Comparison of ENCODE assay signal across 28 cellular contexts in the genomic region with DNA sequence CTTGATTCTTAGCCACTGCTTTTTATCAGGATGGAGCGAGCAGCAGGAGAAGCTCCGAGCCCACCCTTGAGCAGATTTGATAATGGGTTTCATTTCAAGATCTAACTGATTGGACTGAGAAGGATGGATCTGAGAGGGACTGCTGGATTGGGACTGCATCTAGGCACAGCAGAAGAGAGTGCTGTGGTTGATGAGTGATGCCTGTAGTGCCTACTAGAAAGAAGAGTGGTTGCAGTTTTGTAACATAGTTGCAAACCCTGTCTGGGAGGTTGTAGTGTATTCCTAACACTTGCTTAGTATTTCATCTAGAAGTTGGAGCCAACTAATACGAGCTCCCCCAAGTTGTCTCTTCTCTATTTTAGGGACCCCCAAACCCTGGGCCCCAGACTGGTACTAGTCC.
"Had no signal": no experiment of that assay in that cellular context is flagged by ENCODE, and none has a peak within 500 bp of the region (broad histone marks: within the 10 kb centered on the region; RNA-seq: fewer than 3 reads in every experiment).

No MANE protein-coding gene starts in this region.

- FAIRE-seq: colon, endometrium, endothelial cell of umbilical vein, frontal cortex had no signal

- H3K9me3 ChIP-seq: colonic mucosa, esophagus squamous epithelium, gastrocnemius medialis, gastroesophageal sphincter had no signal

- ATAC-seq: effector memory CD8-positive, alpha-beta T cell; esophagus mucosa; foreskin keratinocyte; gastrocnemius medialis; gastroesophageal sphincter; heart left ventricle; heart right ventricle had no signal

- H3K4me1 ChIP-seq: colonic mucosa, esophagus muscularis mucosa, esophagus squamous epithelium, foreskin keratinocyte, gastrocnemius medialis, gastroesophageal sphincter, heart left ventricle, heart right ventricle had no signal

- H3K9me3 Mint-ChIP-seq: dendritic cell treated with granulocyte-macrophage colony-stimulating factor and Interleukin-4, amounts not matched to agents 40 ng/mL and 50 ng/mL, for 4 days had no signal

- H3K27ac Mint-ChIP-seq: dendritic cell treated with granulocyte-macrophage colony-stimulating factor and Interleukin-4, amounts not matched to agents 40 ng/mL and 50 ng/mL, for 4 days; effector memory CD8-positive, alpha-beta T cell had no signal

- H3K4me3 Mint-ChIP-seq: dendritic cell treated with granulocyte-macrophage colony-stimulating factor and Interleukin-4, amounts not matched to agents 40 ng/mL and 50 ng/mL, for 4 days; effector memory CD8-positive, alpha-beta T cell had no signal

- H3K4me3 ChIP-seq: colonic mucosa, coronary artery, dorsolateral prefrontal cortex, esophagus muscularis mucosa, esophagus squamous epithelium, gastrocnemius medialis, gastroesophageal sphincter, heart left ventricle, heart right ventricle had no signal

- H3K36me3 ChIP-seq: colonic mucosa, esophagus muscularis mucosa, esophagus squamous epithelium, gastrocnemius medialis, gastroesophageal sphincter, heart left ventricle, heart right ventricle had no signal

- H3K27ac ChIP-seq: colonic mucosa, coronary artery, dorsolateral prefrontal cortex, epithelial cell of prostate, esophagus muscularis mucosa, esophagus squamous epithelium, foreskin keratinocyte, gastrocnemius medialis, gastroesophageal sphincter, heart left ventricle, heart right ventricle had no signal

- H3K27me3 Mint-ChIP-seq: dendritic cell treated with granulocyte-macrophage colony-stimulating factor and Interleukin-4, amounts not matched to agents 40 ng/mL and 50 ng/mL, for 4 days had no signal

- H3K27me3 ChIP-seq: colonic mucosa, esophagus squamous epithelium, foreskin keratinocyte, gastrocnemius medialis had no signal

- DNase-seq: colonic mucosa; cortex of kidney; dermis blood vessel endothelial cell; dorsolateral prefrontal cortex; effector CD4-positive, alpha-beta T cell; effector CD8-positive, alpha-beta T cell; effector memory CD4-positive, alpha-beta T cell; effector memory CD8-positive, alpha-beta T cell; erythroblast; esophagus squamous epithelium; foreskin fibroblast; foreskin keratinocyte; foreskin melanocyte; gastrocnemius medialis; glutamatergic neuron; head of caudate nucleus; heart left ventricle; heart right ventricle had no signal
